In the genomic region with DNA sequence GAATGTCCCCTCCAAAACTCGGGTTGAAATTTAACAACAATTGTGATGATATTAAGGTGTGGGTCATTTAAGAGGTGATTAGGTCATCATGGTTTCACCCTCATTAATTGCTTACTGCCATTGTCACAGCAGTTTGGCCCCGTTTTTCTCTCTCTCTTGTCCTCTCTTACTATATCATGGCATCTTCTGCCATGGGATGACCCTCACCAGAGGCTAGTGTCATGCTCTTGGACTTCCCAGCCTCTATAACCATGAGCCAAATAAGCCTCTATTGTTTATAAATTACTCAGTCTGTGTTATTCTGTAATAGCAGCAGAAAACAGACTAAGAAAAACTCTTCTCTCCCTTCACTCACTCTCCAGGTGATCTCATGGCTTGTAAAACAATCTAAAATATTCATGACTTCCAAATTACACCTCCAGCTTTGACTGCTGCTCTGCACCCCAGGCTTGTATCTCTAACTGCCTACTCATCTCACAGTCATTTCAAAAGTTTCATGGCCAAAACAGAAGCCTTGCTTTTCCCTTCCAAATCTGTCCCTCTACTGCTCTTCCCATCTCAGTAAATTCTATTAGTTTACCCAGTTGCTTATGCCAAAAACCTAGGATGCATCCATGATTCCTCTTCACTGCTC, we compare ENCODE assay signal across 2 cellular contexts.
TF ChIP-seq lines count a peak whose summit lies in the region.

No MANE protein-coding gene starts in this region.

TF ChIP-seq in HepG2, 621 proteins besides CTCF, POLR2A, EP300 and RAD21:
- TF ChIP-seq ZNF564 (CRISPR knock-in tag; IDR thresholded peaks at IDR 0.05), result peak; percentile 99
- TF ChIP-seq, protein P1, sequence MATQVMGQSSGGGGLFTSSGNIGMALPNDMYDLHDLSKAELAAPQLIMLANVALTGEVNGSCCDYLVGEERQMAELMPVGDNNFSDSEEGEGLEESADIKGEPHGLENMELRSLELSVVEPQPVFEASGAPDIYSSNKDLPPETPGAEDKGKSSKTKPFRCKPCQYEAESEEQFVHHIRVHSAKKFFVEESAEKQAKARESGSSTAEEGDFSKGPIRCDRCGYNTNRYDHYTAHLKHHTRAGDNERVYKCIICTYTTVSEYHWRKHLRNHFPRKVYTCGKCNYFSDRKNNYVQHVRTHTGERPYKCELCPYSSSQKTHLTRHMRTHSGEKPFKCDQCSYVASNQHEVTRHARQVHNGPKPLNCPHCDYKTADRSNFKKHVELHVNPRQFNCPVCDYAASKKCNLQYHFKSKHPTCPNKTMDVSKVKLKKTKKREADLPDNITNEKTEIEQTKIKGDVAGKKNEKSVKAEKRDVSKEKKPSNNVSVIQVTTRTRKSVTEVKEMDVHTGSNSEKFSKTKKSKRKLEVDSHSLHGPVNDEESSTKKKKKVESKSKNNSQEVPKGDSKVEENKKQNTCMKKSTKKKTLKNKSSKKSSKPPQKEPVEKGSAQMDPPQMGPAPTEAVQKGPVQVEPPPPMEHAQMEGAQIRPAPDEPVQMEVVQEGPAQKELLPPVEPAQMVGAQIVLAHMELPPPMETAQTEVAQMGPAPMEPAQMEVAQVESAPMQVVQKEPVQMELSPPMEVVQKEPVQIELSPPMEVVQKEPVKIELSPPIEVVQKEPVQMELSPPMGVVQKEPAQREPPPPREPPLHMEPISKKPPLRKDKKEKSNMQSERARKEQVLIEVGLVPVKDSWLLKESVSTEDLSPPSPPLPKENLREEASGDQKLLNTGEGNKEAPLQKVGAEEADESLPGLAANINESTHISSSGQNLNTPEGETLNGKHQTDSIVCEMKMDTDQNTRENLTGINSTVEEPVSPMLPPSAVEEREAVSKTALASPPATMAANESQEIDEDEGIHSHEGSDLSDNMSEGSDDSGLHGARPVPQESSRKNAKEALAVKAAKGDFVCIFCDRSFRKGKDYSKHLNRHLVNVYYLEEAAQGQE (IDR thresholded peaks at IDR 0.05; ENCODE audit: borderline replicate concordance in 1 of 2, low read depth in 1 of 2, low read length in 2 of 2), result no peak

TF ChIP-seq in K562, 482 proteins besides CTCF, POLR2A, EP300 and RAD21:
- peak; percentile 49; the same call in 1 of the 2 replicates for TF ChIP-seq TRIM28 (IDR thresholded peaks at IDR 0.05)
- TF ChIP-seq CBX3 (IDR thresholded peaks at IDR 0.05; ENCODE audit: borderline replicate concordance in 1 of 2, low read length in 2 of 2), result peak in 1 of 2 experiments; percentile 62; a peak in 1 of 3 replicates
- no peak for TF ChIP-seq RHOXF2B (CRISPR knock-in tag; conservative IDR thresholded peaks at IDR 0.05)
- TF ChIP-seq ZNF584 (CRISPR knock-in tag; IDR thresholded peaks at IDR 0.05; ENCODE audit: low read depth), result no peak
- TF ChIP-seq, protein P2, sequence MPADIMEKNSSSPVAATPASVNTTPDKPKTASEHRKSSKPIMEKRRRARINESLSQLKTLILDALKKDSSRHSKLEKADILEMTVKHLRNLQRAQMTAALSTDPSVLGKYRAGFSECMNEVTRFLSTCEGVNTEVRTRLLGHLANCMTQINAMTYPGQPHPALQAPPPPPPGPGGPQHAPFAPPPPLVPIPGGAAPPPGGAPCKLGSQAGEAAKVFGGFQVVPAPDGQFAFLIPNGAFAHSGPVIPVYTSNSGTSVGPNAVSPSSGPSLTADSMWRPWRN (IDR thresholded peaks at IDR 0.05; ENCODE audit: low read depth), result no peak
- TF ChIP-seq BDP1 (IDR thresholded peaks at IDR 0.05; ENCODE audit: insufficient read depth, insufficient read length), result no peak
- TF ChIP-seq, protein P3, sequence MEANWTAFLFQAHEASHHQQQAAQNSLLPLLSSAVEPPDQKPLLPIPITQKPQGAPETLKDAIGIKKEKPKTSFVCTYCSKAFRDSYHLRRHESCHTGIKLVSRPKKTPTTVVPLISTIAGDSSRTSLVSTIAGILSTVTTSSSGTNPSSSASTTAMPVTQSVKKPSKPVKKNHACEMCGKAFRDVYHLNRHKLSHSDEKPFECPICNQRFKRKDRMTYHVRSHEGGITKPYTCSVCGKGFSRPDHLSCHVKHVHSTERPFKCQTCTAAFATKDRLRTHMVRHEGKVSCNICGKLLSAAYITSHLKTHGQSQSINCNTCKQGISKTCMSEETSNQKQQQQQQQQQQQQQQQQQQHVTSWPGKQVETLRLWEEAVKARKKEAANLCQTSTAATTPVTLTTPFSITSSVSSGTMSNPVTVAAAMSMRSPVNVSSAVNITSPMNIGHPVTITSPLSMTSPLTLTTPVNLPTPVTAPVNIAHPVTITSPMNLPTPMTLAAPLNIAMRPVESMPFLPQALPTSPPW (CRISPR knock-in tag; IDR thresholded peaks at IDR 0.05), result no peak
- TF ChIP-seq, protein P4, sequence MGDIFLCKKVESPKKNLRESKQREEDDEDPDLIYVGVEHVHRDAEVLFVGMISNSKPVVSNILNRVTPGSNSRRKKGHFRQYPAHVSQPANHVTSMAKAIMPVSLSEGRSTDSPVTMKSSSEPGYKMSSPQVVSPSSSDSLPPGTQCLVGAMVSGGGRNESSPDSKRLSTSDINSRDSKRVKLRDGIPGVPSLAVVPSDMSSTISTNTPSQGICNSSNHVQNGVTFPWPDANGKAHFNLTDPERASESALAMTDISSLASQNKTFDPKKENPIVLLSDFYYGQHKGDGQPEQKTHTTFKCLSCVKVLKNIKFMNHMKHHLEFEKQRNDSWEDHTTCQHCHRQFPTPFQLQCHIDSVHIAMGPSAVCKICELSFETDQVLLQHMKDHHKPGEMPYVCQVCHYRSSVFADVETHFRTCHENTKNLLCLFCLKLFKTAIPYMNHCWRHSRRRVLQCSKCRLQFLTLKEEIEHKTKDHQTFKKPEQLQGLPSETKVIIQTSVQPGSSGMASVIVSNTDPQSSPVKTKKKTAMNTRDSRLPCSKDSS (IDR thresholded peaks at IDR 0.05; ENCODE audit: low read depth, partially characterized antibody), result peak; percentile 32
- no peak for TF ChIP-seq RBM25 (IDR thresholded peaks at IDR 0.05; ENCODE audit: low read depth, low read length, severe bottlenecking)
- TF ChIP-seq, protein P5, sequence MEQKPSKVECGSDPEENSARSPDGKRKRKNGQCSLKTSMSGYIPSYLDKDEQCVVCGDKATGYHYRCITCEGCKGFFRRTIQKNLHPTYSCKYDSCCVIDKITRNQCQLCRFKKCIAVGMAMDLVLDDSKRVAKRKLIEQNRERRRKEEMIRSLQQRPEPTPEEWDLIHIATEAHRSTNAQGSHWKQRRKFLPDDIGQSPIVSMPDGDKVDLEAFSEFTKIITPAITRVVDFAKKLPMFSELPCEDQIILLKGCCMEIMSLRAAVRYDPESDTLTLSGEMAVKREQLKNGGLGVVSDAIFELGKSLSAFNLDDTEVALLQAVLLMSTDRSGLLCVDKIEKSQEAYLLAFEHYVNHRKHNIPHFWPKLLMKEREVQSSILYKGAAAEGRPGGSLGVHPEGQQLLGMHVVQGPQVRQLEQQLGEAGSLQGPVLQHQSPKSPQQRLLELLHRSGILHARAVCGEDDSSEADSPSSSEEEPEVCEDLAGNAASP (IDR thresholded peaks at IDR 0.05), result no peak
- TF ChIP-seq E2F8 (IDR thresholded peaks at IDR 0.05; ENCODE audit: low read depth, partially characterized antibody), result no peak
- no peak for TF ChIP-seq FOSL1 (tag; conservative IDR thresholded peaks at IDR 0.05)
- TF ChIP-seq XRCC5 (IDR thresholded peaks at IDR 0.05; ENCODE audit: low read depth, low read length), result no peak
- no peak for TF ChIP-seq ZNF561 (CRISPR knock-in tag; conservative IDR thresholded peaks at IDR 0.05)
- no peak for TF ChIP-seq EP400 (IDR thresholded peaks at IDR 0.05)
- TF ChIP-seq LARP7 (IDR thresholded peaks at IDR 0.05), result no peak
- no peak for TF ChIP-seq ELK3 (CRISPR knock-in tag; IDR thresholded peaks at IDR 0.05)
- no peak for TF ChIP-seq ILF3 (IDR thresholded peaks at IDR 0.05; ENCODE audit: borderline replicate concordance)
- TF ChIP-seq SMARCA5 (IDR thresholded peaks at IDR 0.05), result no peak
- no peak for TF ChIP-seq ZNF197 (CRISPR knock-in tag; IDR thresholded peaks at IDR 0.05; ENCODE audit: low read depth)
